20 cellular contexts compared by ENCODE assay signal in genomic region chr11:35546317-35546716, GRCh38.
"Had no signal": no experiment of that assay in that cellular context is flagged by ENCODE, and none has a peak within 500 bp of the region (broad histone marks: within the 10 kb centered on the region; RNA-seq: fewer than 3 reads in every experiment).

No MANE protein-coding gene starts in this region.

- DNase-seq: activated CD4-positive, alpha-beta T cell treated with anti-CD3 and anti-CD28 coated beads, Interleukin-2, amount 10 ng/mL, durations not matched to agents 24 days and 14 days; activated CD4-positive, CD25-positive, alpha-beta regulatory T cell; activated CD8-positive, alpha-beta memory T cell treated with anti-CD3 and anti-CD28 coated beads, Interleukin-2, amount 50 U/mL, for 48 hours; activated naive CD8-positive, alpha-beta T cell treated with anti-CD3 and anti-CD28 coated beads for 36 hours; cortex of kidney; effector CD8-positive, alpha-beta T cell; esophagus squamous epithelium; foreskin fibroblast; glutamatergic neuron; hypothalamus; kidney; left ventricle myocardium superior; mesendoderm; sigmoid colon; spleen; T-helper 2 cell; uterus had no signal

- H3K27me3 Mint-ChIP-seq: brain had no signal

- H3K4me1 Mint-ChIP-seq: activated CD4-positive, alpha-beta T cell treated with anti-CD3 and anti-CD28 coated beads, Interleukin-2, amount 10 ng/mL, durations not matched to agents 24 days and 14 days; activated naive CD8-positive, alpha-beta T cell treated with anti-CD3 and anti-CD28 coated beads for 36 hours had no signal

- H3K36me3 ChIP-seq: esophagus squamous epithelium, sigmoid colon, spleen, uterus had no signal

- ATAC-seq: left ventricle myocardium superior; natural killer cell treated with Interleukin-12 subunit alpha and Interleukin-12 subunit beta and Interleukin-15 and Interleukin-18, amount 100 ng/mL, for 72 hours had no signal

- H3K9me3 ChIP-seq: esophagus squamous epithelium, sigmoid colon, spleen, uterus had no signal

- H3K4me3 Mint-ChIP-seq: activated CD4-positive, alpha-beta T cell treated with anti-CD3 and anti-CD28 coated beads, Interleukin-2, amount 10 ng/mL, durations not matched to agents 24 days and 14 days; activated naive CD8-positive, alpha-beta T cell treated with anti-CD3 and anti-CD28 coated beads for 36 hours; activated T-helper 1 cell treated with anti-CD3 and anti-CD28 coated beads, Interleukin-12 subunit alpha, Interleukin-12 subunit beta, Interleukin-2, Interleukin-4 antibody, amounts not matched to agents 30 ng/mL and 10 ng/mL and 1 ng/mL, durations not matched to agents 14 hours and 24 hours and 36 hours; brain; natural killer cell treated with Interleukin-12 subunit alpha and Interleukin-12 subunit beta and Interleukin-15 and Interleukin-18, amount 100 ng/mL, for 72 hours had no signal

- H3K9me3 Mint-ChIP-seq: activated CD4-positive, alpha-beta T cell treated with anti-CD3 and anti-CD28 coated beads, Interleukin-2, amount 10 ng/mL, durations not matched to agents 24 days and 14 days; activated naive CD8-positive, alpha-beta T cell treated with anti-CD3 and anti-CD28 coated beads for 36 hours; activated T-helper 1 cell treated with anti-CD3 and anti-CD28 coated beads, Interleukin-12 subunit alpha, Interleukin-12 subunit beta, Interleukin-2, Interleukin-4 antibody, amounts not matched to agents 30 ng/mL and 10 ng/mL and 1 ng/mL, durations not matched to agents 14 hours and 24 hours and 36 hours; brain; natural killer cell treated with Interleukin-12 subunit alpha and Interleukin-12 subunit beta and Interleukin-15 and Interleukin-18, amount 100 ng/mL, for 72 hours had no signal

- H3K36me3 Mint-ChIP-seq: activated naive CD8-positive, alpha-beta T cell treated with anti-CD3 and anti-CD28 coated beads for 36 hours; brain; natural killer cell treated with Interleukin-12 subunit alpha and Interleukin-12 subunit beta and Interleukin-15 and Interleukin-18, amount 100 ng/mL, for 72 hours had no signal

- H3K4me3 ChIP-seq: esophagus squamous epithelium, sigmoid colon, spleen, uterus had no signal

- H3K27ac Mint-ChIP-seq: activated CD4-positive, alpha-beta T cell treated with anti-CD3 and anti-CD28 coated beads, Interleukin-2, amount 10 ng/mL, durations not matched to agents 24 days and 14 days; activated naive CD8-positive, alpha-beta T cell treated with anti-CD3 and anti-CD28 coated beads for 36 hours; activated T-helper 1 cell treated with anti-CD3 and anti-CD28 coated beads, Interleukin-12 subunit alpha, Interleukin-12 subunit beta, Interleukin-2, Interleukin-4 antibody, amounts not matched to agents 30 ng/mL and 10 ng/mL and 1 ng/mL, durations not matched to agents 14 hours and 24 hours and 36 hours; natural killer cell treated with Interleukin-12 subunit alpha and Interleukin-12 subunit beta and Interleukin-15 and Interleukin-18, amount 100 ng/mL, for 72 hours had no signal

- H3K27me3 ChIP-seq: esophagus squamous epithelium, sigmoid colon, uterus had no signal

- H3K27ac ChIP-seq: esophagus squamous epithelium, sigmoid colon, spleen, uterus had no signal
